Comparison of ENCODE assay signal across 11 cellular contexts in genomic region chr4:75457365-75457764, GRCh38.
"Had no signal": no experiment of that assay in that cellular context is flagged by ENCODE, and none has a peak within 500 bp of the region (broad histone marks: within the 10 kb centered on the region; RNA-seq: fewer than 3 reads in every experiment).

No MANE protein-coding gene starts in this region.

- H3K36me3 ChIP-seq: HAP-1 had no signal

- H3K4me2 ChIP-seq: GM23338 had no signal

- H3K9me3 ChIP-seq: HAP-1 had no signal

- FAIRE-seq: H1, H54 had no signal

- H3K4me3 ChIP-seq: GM23248, GM23338, HAP-1 had no signal

- H2AFZ ChIP-seq: GM23248, GM23338 had no signal

- H3K27ac ChIP-seq: GM23248 had no signal

- ATAC-seq: GM23338, HCT116 had no signal

- DNase-seq: GM23248, GOT3, H7, H9, HCEC 1CT, HFFc6 had no signal

- H3K4me1 ChIP-seq: HAP-1 had no signal

- H3K9ac ChIP-seq: GM23248 had no signal
